12 cellular contexts compared by ENCODE assay signal in genomic region chr19:18502236-18502632, GRCh38. TPM values are rescaled to one million over a fixed set of nuclear protein-coding genes. Genes with fewer than 3 reads are reported as not detected.
DNase-seq lines count a peak whose midpoint lies in the region; ATAC-seq lines count a peak whose summit lies in the region.
"Had no signal": no experiment of that assay in that cellular context is flagged by ENCODE, and none has a peak within 500 bp of the region (broad histone marks: within the 10 kb centered on the region; RNA-seq: fewer than 3 reads in every experiment).

No MANE protein-coding gene starts in this region.

- H3K36me3 Mint-ChIP-seq in activated T-cell treated with anti-CD3 and anti-CD28 coated beads, Interleukin-2, amount 50 U/mL, for 24 hours (ENCODE audit: low read depth): no peaks in the 10 kb centered on the region
- H3K36me3 Mint-ChIP-seq in activated T-cell treated with anti-CD3 and anti-CD28 coated beads, Interleukin-2, amount 50 U/mL, for 72 hours (ENCODE audit: insufficient read depth in 2 of 2): no peaks in the 10 kb centered on the region
- peaks cover 4% of the 10 kb centered on the region for H3K36me3 Mint-ChIP-seq in memory B cell

- peaks cover 90% of the 10 kb centered on the region for H3K4me1 Mint-ChIP-seq in activated T-cell treated with anti-CD3 and anti-CD28 coated beads, Interleukin-2, amount 50 U/mL, for 24 hours (ENCODE audit: low read depth)
- peaks cover 81% of the 10 kb centered on the region for H3K4me1 Mint-ChIP-seq in activated T-cell treated with anti-CD3 and anti-CD28 coated beads, Interleukin-2, amount 50 U/mL, for 72 hours (ENCODE audit: low read depth)
- H3K4me1 Mint-ChIP-seq in memory B cell: peaks cover 62% of the 10 kb centered on the region

- no peak for ATAC-seq in activated T-cell treated with anti-CD3 and anti-CD28 coated beads, Interleukin-2, amount 50 U/mL, for 72 hours (replicated peaks in 1 of 2)
- no peak for ATAC-seq in memory B cell (ENCODE audit: low read depth)

- H3K9me3 Mint-ChIP-seq in activated T-cell treated with anti-CD3 and anti-CD28 coated beads, Interleukin-2, amount 50 U/mL, for 24 hours: no peaks in the 10 kb centered on the region
- H3K9me3 Mint-ChIP-seq in activated T-cell treated with anti-CD3 and anti-CD28 coated beads, Interleukin-2, amount 50 U/mL, for 72 hours: no peaks in the 10 kb centered on the region
- H3K9me3 Mint-ChIP-seq in memory B cell: no peaks in the 10 kb centered on the region

- H3K27ac Mint-ChIP-seq in activated T-cell treated with anti-CD3 and anti-CD28 coated beads, Interleukin-2, amount 50 U/mL, for 24 hours: peak overlapping the region; percentile 28
- no peak overlapping the region for H3K27ac Mint-ChIP-seq in activated T-cell treated with anti-CD3 and anti-CD28 coated beads, Interleukin-2, amount 50 U/mL, for 72 hours
- peak overlapping the region; percentile 77 for H3K27ac Mint-ChIP-seq in memory B cell

- 67% methylated on average over 6 of the region's 6 CpGs for WGBS in thymus

- no peaks in the 10 kb centered on the region for H3K36me3 ChIP-seq in thymus (ENCODE audit: control insufficient read depth, insufficient read depth)

- H3K4me3 Mint-ChIP-seq in activated T-cell treated with anti-CD3 and anti-CD28 coated beads, Interleukin-2, amount 50 U/mL, for 24 hours: no peak overlapping the region
- no peak overlapping the region for H3K4me3 Mint-ChIP-seq in activated T-cell treated with anti-CD3 and anti-CD28 coated beads, Interleukin-2, amount 50 U/mL, for 72 hours
- no peak overlapping the region for H3K4me3 Mint-ChIP-seq in memory B cell

- no peaks in the 10 kb centered on the region for H3K27me3 ChIP-seq in thymus (ENCODE audit: control insufficient read depth, insufficient read depth)

- H3K27ac ChIP-seq in caudate nucleus (ENCODE audit: low read depth, low read length): peak overlapping the region; percentile 64
- H3K27ac ChIP-seq in thymus (ENCODE audit: low read depth): peak overlapping the region; percentile 68

- H3K4me1 ChIP-seq in thymus (ENCODE audit: control insufficient read depth, insufficient read depth, low read length): peaks cover 3% of the 10 kb centered on the region

- H3K27me3 Mint-ChIP-seq in activated T-cell treated with anti-CD3 and anti-CD28 coated beads, Interleukin-2, amount 50 U/mL, for 24 hours: no peaks in the 10 kb centered on the region
- no peaks in the 10 kb centered on the region for H3K27me3 Mint-ChIP-seq in activated T-cell treated with anti-CD3 and anti-CD28 coated beads, Interleukin-2, amount 50 U/mL, for 72 hours (ENCODE audit: low read depth)
- H3K27me3 Mint-ChIP-seq in memory B cell: no peaks in the 10 kb centered on the region

- H3K4me3 ChIP-seq in thymus (ENCODE audit: low read length): no peak overlapping the region

- no peak for DNase-seq in activated T-cell treated with anti-CD3 and anti-CD28 coated beads, Interleukin-2, amount 50 U/mL, for 24 hours
- no peak for DNase-seq in activated T-cell treated with anti-CD3 and anti-CD28 coated beads, Interleukin-2, amount 50 U/mL, for 72 hours
- DNase-seq in caudate nucleus (lab: John Stamatoyannopoulos, UW) (no peak), memory B cell (ENCODE audit: low spot score in 2 of 2) (no peak), NCI-H345 (lab: John Stamatoyannopoulos, UW) (no peak), NCI-H526 (lab: John Stamatoyannopoulos, UW) (no peak), D341Med (ENCODE audit: low spot score) (no peak)
- DNase-seq: ACHN; activated CD4-positive, alpha-beta T cell treated with anti-CD3 and anti-CD28 coated beads for 48 hours; activated naive CD4-positive, alpha-beta T cell treated with Interleukin-2 at 50 U/mL for 16 hours; DMS79 treated with DMSO at 0.1 percent for 48 hours had no signal

- no peaks in the 10 kb centered on the region for H3K9me3 ChIP-seq in thymus (ENCODE audit: control insufficient read depth)

RNA-seq across cellular contexts. Expression of gene ELL, which starts 19.6 kb away (rescaled TPM):
- total RNA-seq in activated T-cell treated with anti-CD3 and anti-CD28 coated beads, Interleukin-2, amount 50 U/mL, for 72 hours: 10 to 100 TPM; 25.9 to 32.3 TPM
- 14.3 TPM for polyA plus RNA-seq in thymus

RNA-seq across cellular contexts. Expression of gene FKBP8, which starts 41.1 kb away (rescaled TPM):
- total RNA-seq in activated T-cell treated with anti-CD3 and anti-CD28 coated beads, Interleukin-2, amount 50 U/mL, for 72 hours: 100 to 1,000 TPM; 223 to 239 TPM
- 232 TPM for polyA plus RNA-seq in thymus

RNA-seq across cellular contexts. Expression of gene KXD1, which starts 55.4 kb away (rescaled TPM):
- 100 to 1,000 TPM; 127 to 139 TPM for total RNA-seq in activated T-cell treated with anti-CD3 and anti-CD28 coated beads, Interleukin-2, amount 50 U/mL, for 72 hours
- 81.9 TPM for polyA plus RNA-seq in thymus
